ENCODE assay signal across 8 cellular contexts in genomic region chr11:59615132-59615636, GRCh38. TPM values are rescaled to one million over a fixed set of nuclear protein-coding genes. Genes with fewer than 3 reads are reported as not detected.
DNase-seq lines count a peak whose midpoint lies in the region; ATAC-seq and TF ChIP-seq lines count a peak whose summit lies in the region.

No MANE protein-coding gene starts in this region.

- H3K9ac ChIP-seq in adipocyte (ENCODE audit: low read length) = peak overlapping the region; percentile 95

- TF ChIP-seq CTCF in hepatocyte (IDR thresholded peaks at IDR 0.05; ENCODE audit: poor library complexity) (no peak), sigmoid colon (IDR thresholded peaks at IDR 0.05) (no peak)

- H3K4me1 ChIP-seq in adipocyte (ENCODE audit: control insufficient read depth, insufficient read depth, low read length) = peaks cover 37% of the 10 kb centered on the region
- H3K4me1 ChIP-seq in hepatocyte (ENCODE audit: insufficient read depth) = peaks cover 23% of the 10 kb centered on the region
- H3K4me1 ChIP-seq in sigmoid colon = peaks cover 0 to 43% (median 33%) of the 10 kb centered on the region in 4 donors

- H4K20me1 ChIP-seq in hepatocyte (ENCODE audit: insufficient read depth, poor library complexity, severe bottlenecking) = peaks cover 38% of the 10 kb centered on the region

- peaks cover 4% of the 10 kb centered on the region for H3K36me3 ChIP-seq in adipocyte (ENCODE audit: control insufficient read depth, insufficient read depth, low read length, severe bottlenecking)
- H3K36me3 ChIP-seq in hepatocyte (replicated peaks; ENCODE audit: insufficient read depth, low read depth) = no peaks in the 10 kb centered on the region
- peaks cover 2 to 4% (median 2%) of the 10 kb centered on the region in 4 donors for H3K36me3 ChIP-seq in sigmoid colon

- no peak for TF ChIP-seq POLR2A in sigmoid colon (IDR thresholded peaks at IDR 0.05)

- DNase-seq in activated gamma-delta T cell treated with Interleukin-2 at 50 U/mL for 16 hours (peak; percentile 62), activated gamma-delta T cell (lab: John Stamatoyannopoulos, UW) (no peak), SK-N-DZ (ENCODE audit: low spot score) (peak; percentile 12), adipocyte (ENCODE audit: low read depth) (no peak), hepatocyte (ENCODE audit: low spot score) (peak; percentile 77), sigmoid colon (peak; percentile 77), GM03348 (ENCODE audit: low spot score) (no peak)

- no peak for TF ChIP-seq EP300 in sigmoid colon (IDR thresholded peaks at IDR 0.05)

- peak overlapping the region; percentile 90 for H3K4me2 ChIP-seq in hepatocyte

- H3K4me3 ChIP-seq in adipocyte (ENCODE audit: low read length) (peak overlapping the region; percentile 95), hepatocyte (peak overlapping the region; percentile 69), sigmoid colon (peak overlapping the region; percentile 75 to 88 (median 86))

- peaks cover 52% of the 10 kb centered on the region for H3K79me2 ChIP-seq in hepatocyte

- no peaks in the 10 kb centered on the region for H3K27me3 ChIP-seq in adipocyte (replicated peaks; ENCODE audit: control insufficient read depth, insufficient read depth, low read length)
- no peaks in the 10 kb centered on the region for H3K27me3 ChIP-seq in hepatocyte
- H3K27me3 ChIP-seq in sigmoid colon = no peaks in the 10 kb centered on the region

- peak; percentile 20 for ATAC-seq in HG03439 (IDR thresholded peaks at IDR 0.05; ENCODE audit: unreplicated experiment)

- no peaks in the 10 kb centered on the region for H3K9me2 ChIP-seq in hepatocyte (replicated peaks; ENCODE audit: insufficient read depth)

- WGBS in hepatocyte (ENCODE audit: low lambda C conversion rate, missing lambda C conversion rate) = 2% methylated on average over 34 of the region's 51 CpGs
- 0% methylated on average over 51 of the region's 51 CpGs for WGBS in sigmoid colon, 2 donors

- H2AFZ ChIP-seq in hepatocyte = no peak overlapping the region

- no peaks in the 10 kb centered on the region for H3K9me3 ChIP-seq in adipocyte (ENCODE audit: control insufficient read depth, low read length)
- no peaks in the 10 kb centered on the region for H3K9me3 ChIP-seq in hepatocyte (ENCODE audit: low read depth)
- no peaks in the 10 kb centered on the region for H3K9me3 ChIP-seq in sigmoid colon

- intact Hi-C loops in sigmoid colon (cut with DNase I) = loop anchor here (5.0 to 10.0 kb wide), 2 partner anchors 63 to 140 kb away; partner anchors contain the start of gene STX3

- H3K27ac ChIP-seq in hepatocyte (peak overlapping the region; percentile 89), sigmoid colon (peak overlapping the region; percentile 92 to 97 (median 94))

RNA-seq across cellular contexts. Expression of gene OSBP, which starts 0.4 kb away (rescaled TPM):
- 11.7 and 12.2 TPM in 2 replicates for polyA plus RNA-seq in SK-N-DZ (2014; cell fraction: cytosol; rRNA removed)
- 10.2 and 20.3 TPM in 2 replicates for polyA plus RNA-seq in SK-N-DZ (2014; cell fraction: nucleus; rRNA removed)
- total RNA-seq in hepatocyte (40.0 and 43.8 TPM in 2 replicates), sigmoid colon (10 to 100 TPM; 27.5 to 41.5 (median 30.0) TPM)
- polyA plus RNA-seq in hepatocyte (28.6 and 33.0 TPM in 2 replicates), sigmoid colon (10 to 100 TPM; 16.2 to 24.7 (median 17.1) TPM)

RNA-seq across cellular contexts. Expression of gene PATL1, which starts 53.7 kb away (rescaled TPM):
- polyA plus RNA-seq in SK-N-DZ (2014; cell fraction: cytosol; rRNA removed) = 10.9 and 12.8 TPM in 2 replicates
- 6.9 and 8.7 TPM in 2 replicates for polyA plus RNA-seq in SK-N-DZ (2014; cell fraction: nucleus; rRNA removed)
- total RNA-seq in hepatocyte (19.7 and 21.6 TPM in 2 replicates), sigmoid colon (10 to 100 TPM; 11.0 to 16.9 (median 12.3) TPM)
- polyA plus RNA-seq in hepatocyte (17.1 and 19.9 TPM in 2 replicates), sigmoid colon (10 to 100 TPM; 17.4 to 21.2 (median 17.8) TPM)

Comparison
In these comparisons a context has a peak if more than half of its experiments do, and no peak if none do; other contexts are left out.
1. DNase-seq: peak in activated gamma-delta T cell treated with Interleukin-2 at 50 U/mL for 16 hours (single experiment), SK-N-DZ (single experiment), hepatocyte (single experiment) and sigmoid colon (single experiment); none in activated gamma-delta T cell (single experiment), adipocyte (single experiment) and GM03348 (single experiment).
2. Peak in every context shown above with its lines, with median percentiles within 50 percentile points of each other: H3K4me3 ChIP-seq.